ENCODE assay signal across 28 cellular contexts in the genomic region with DNA sequence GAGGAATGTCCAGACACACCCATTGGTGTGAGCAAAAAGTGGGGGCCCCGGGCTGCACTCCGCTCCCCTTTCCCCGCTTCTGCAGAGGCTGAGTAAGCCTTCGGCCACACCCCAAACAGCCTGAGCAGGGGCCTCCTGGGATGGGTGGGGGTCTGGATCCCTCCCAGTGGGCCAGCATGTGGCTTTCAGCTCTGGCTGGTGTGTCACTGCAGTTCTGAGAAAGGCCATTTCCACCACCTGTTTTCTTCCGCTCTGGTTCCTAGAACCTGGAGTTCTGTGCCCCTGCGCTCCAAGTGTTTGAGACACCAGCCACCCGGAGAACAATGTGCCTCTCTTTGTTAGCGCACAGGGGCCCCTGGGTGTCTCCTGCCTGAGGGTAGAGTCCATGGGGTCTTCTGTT. TPM values are rescaled to one million over a fixed set of nuclear protein-coding genes. Genes with fewer than 3 reads are reported as not detected.
"Had no signal": no experiment of that assay in that cellular context is flagged by ENCODE, and none has a peak within 500 bp of the region (broad histone marks: within the 10 kb centered on the region; RNA-seq: fewer than 3 reads in every experiment).

No MANE protein-coding gene starts in this region.

- FAIRE-seq: keratinocyte, small intestine had no signal

- DNase-seq: activated CD4-positive, alpha-beta T cell treated with anti-CD3 and anti-CD28 coated beads, Interleukin-2, amount 50 U/mL, for 1 hour; activated CD8-positive, alpha-beta memory T cell treated with anti-CD3 and anti-CD28 coated beads, Interleukin-2, amount 50 U/mL, for 4 hours; activated effector memory CD4-positive, alpha-beta T cell treated with anti-CD3 and anti-CD28 coated beads, Interleukin-2, amount 50 U/mL, for 16 hours; activated T-cell treated with anti-CD3 and anti-CD28 coated beads, Interleukin-2, amount 50 U/mL, for 4 hours; amniotic stem cell; effector CD8-positive, alpha-beta T cell; foreskin fibroblast; hypothalamus; midbrain; nephron progenitor cell; small intestine; stimulated activated CD4-positive, alpha-beta T cell treated with anti-CD3 and anti-CD28 coated beads, Interleukin-15, amount 100 ng/mL, for 24 hours; stimulated activated CD4-positive, alpha-beta T cell treated with anti-CD3 and anti-CD28 coated beads, Interleukin-2, amount 100 ng/mL, for 48 hours; stimulated activated naive CD8-positive, alpha-beta T cell treated with anti-CD3 and anti-CD28 coated beads, Interleukin-15, amount 100 ng/mL, for 72 hours; trophoblast cell had no signal

- H3K4me3 ChIP-seq: cardiac muscle cell, right atrium auricular region, suprapubic skin, vagina had no signal

- H3K4me1 ChIP-seq: right atrium auricular region, suprapubic skin, vagina had no signal

- H3K36me3 ChIP-seq: cardiac muscle cell had no signal

- H3K27ac ChIP-seq: cardiac muscle cell, right atrium auricular region, suprapubic skin, vagina had no signal

- H3K27ac Mint-ChIP-seq: dendritic cell treated with granulocyte-macrophage colony-stimulating factor and Interleukin-4, amounts not matched to agents 40 ng/mL and 50 ng/mL, for 4 days; nephron progenitor cell; progenitor cell of endocrine pancreas; T-helper 1 cell treated with Interleukin-12 subunit alpha and Interleukin-12 subunit beta and Interleukin-4 antibody, amounts not matched to agents 30 μg/mL and 1 μg/mL, for 36 hours had no signal

- H3K9me3 ChIP-seq: right atrium auricular region, suprapubic skin, vagina had no signal

- H3K27me3 ChIP-seq: cardiac muscle cell, right atrium auricular region, suprapubic skin, vagina had no signal

- H3K4me3 Mint-ChIP-seq: activated T-cell treated with anti-CD3 and anti-CD28 coated beads, Interleukin-2, amount 50 U/mL, for 4 hours; dendritic cell treated with granulocyte-macrophage colony-stimulating factor and Interleukin-4, amounts not matched to agents 40 ng/mL and 50 ng/mL, for 4 days; nephron progenitor cell; stimulated activated naive CD8-positive, alpha-beta T cell treated with anti-CD3 and anti-CD28 coated beads, Interleukin-15, amount 100 ng/mL, for 72 hours; T-helper 1 cell treated with Interleukin-12 subunit alpha and Interleukin-12 subunit beta and Interleukin-4 antibody, amounts not matched to agents 30 μg/mL and 1 μg/mL, for 36 hours had no signal

- H3K27me3 Mint-ChIP-seq: dendritic cell treated with granulocyte-macrophage colony-stimulating factor and Interleukin-4, amounts not matched to agents 40 ng/mL and 50 ng/mL, for 4 days; progenitor cell of endocrine pancreas; stimulated activated naive CD8-positive, alpha-beta T cell treated with anti-CD3 and anti-CD28 coated beads, Interleukin-15, amount 100 ng/mL, for 72 hours had no signal

- ATAC-seq: activated T-cell treated with anti-CD3 and anti-CD28 coated beads, Interleukin-2, amount 50 U/mL, for 4 hours; left lobe of liver; SK-N-SH treated with all-trans-retinoic acid at 6 μM for 48 hours; stimulated activated naive CD8-positive, alpha-beta T cell treated with anti-CD3 and anti-CD28 coated beads, Interleukin-15, amount 100 ng/mL, for 72 hours had no signal

- H3K9me3 Mint-ChIP-seq: activated naive CD4-positive, alpha-beta T cell treated with anti-CD3 and anti-CD28 coated beads, Interleukin-2, amount 50 U/mL, for 72 hours; activated T-cell treated with anti-CD3 and anti-CD28 coated beads, Interleukin-2, amount 50 U/mL, for 4 hours; dendritic cell treated with granulocyte-macrophage colony-stimulating factor and Interleukin-4, amounts not matched to agents 40 ng/mL and 50 ng/mL, for 4 days; nephron progenitor cell; stimulated activated naive CD8-positive, alpha-beta T cell treated with anti-CD3 and anti-CD28 coated beads, Interleukin-15, amount 100 ng/mL, for 72 hours; T-helper 1 cell treated with Interleukin-12 subunit alpha and Interleukin-12 subunit beta and Interleukin-4 antibody, amounts not matched to agents 30 μg/mL and 1 μg/mL, for 36 hours had no signal

RNA-seq across cellular contexts. Expression of gene SLC37A1, which starts 30.9 kb away (rescaled TPM):
- total RNA-seq: myocyte had no signal

RNA-seq across cellular contexts. Expression of gene RSPH1, which starts 48.5 kb away (rescaled TPM):
- total RNA-seq: activated T-cell treated with anti-CD3 and anti-CD28 coated beads, Interleukin-2, amount 50 U/mL, for 4 hours; lung microvascular endothelial cell; myocyte; right atrium auricular region; vagina had no signal
